Comparison of ENCODE assay signal across 8 cellular contexts in genomic region chr11:9015677-9016076, GRCh38. TPM values are rescaled to one million over a fixed set of nuclear protein-coding genes. Genes with fewer than 3 reads are reported as not detected.
DNase-seq lines count a peak whose midpoint lies in the region; ATAC-seq and TF ChIP-seq lines count a peak whose summit lies in the region.

No MANE protein-coding gene starts in this region.

- POLR2A ChIA-PET in WTC11 (lab: Charles Lee), result interaction anchor here (0.5 kb wide), 1 partner anchor 20 kb away, joined by 4 read pairs; no protein-coding TSS in a partner anchor

- peaks cover 7% of the 10 kb centered on the region for H3K9me3 Mint-ChIP-seq in WTC11
- H3K9me3 Mint-ChIP-seq in central memory CD8-positive, alpha-beta T cell, result no peaks in the 10 kb centered on the region

- H3K27ac Mint-ChIP-seq in WTC11, result no peak overlapping the region
- H3K27ac Mint-ChIP-seq in central memory CD8-positive, alpha-beta T cell (ENCODE audit: low read depth), result no peak overlapping the region

- CTCF ChIA-PET in WTC11 (lab: Charles Lee), result interaction anchor here (0.5 to 5.8 kb wide), 51 partner anchors 9 to 733 kb away, joined by 3 to 88 read pairs (median 5); partner anchors contain the start of genes NRIP3, SCUBE2 and TMEM9B

- peak; percentile 13 for TF ChIP-seq CTCF in GM12801 (IDR thresholded peaks at IDR 0.05; ENCODE audit: extremely low read depth, insufficient read length)
- TF ChIP-seq CTCF in WTC11 (IDR thresholded peaks at IDR 0.05), result peak; percentile 80

- peaks cover 4% of the 10 kb centered on the region for H3K36me3 Mint-ChIP-seq in WTC11
- no peaks in the 10 kb centered on the region for H3K36me3 Mint-ChIP-seq in central memory CD8-positive, alpha-beta T cell (ENCODE audit: insufficient read depth)

- H3K27me3 Mint-ChIP-seq in WTC11 (ENCODE audit: low read depth), result no peaks in the 10 kb centered on the region; the same call in 1 of the 2 replicates
- peaks cover 9% of the 10 kb centered on the region for H3K27me3 Mint-ChIP-seq in central memory CD8-positive, alpha-beta T cell

- peak; percentile 62 for ATAC-seq in HG02852 (IDR thresholded peaks at IDR 0.05; ENCODE audit: unreplicated experiment)
- peak; percentile 96 for ATAC-seq in WTC11
- ATAC-seq in central memory CD8-positive, alpha-beta T cell (replicated peaks; ENCODE audit: extremely low read depth, poor library complexity, severe bottlenecking), result no peak
- ATAC-seq in GM18519 (IDR thresholded peaks at IDR 0.05; ENCODE audit: low FRiP score, unreplicated experiment), result no peak

- DNase-seq in NCI-H2196 (lab: John Stamatoyannopoulos, UW; ENCODE audit: unreplicated experiment), result peak; percentile 87
- peak; percentile 70 for DNase-seq in WTC11 (ENCODE audit: low spot score)
- DNase-seq in central memory CD8-positive, alpha-beta T cell (ENCODE audit: low spot score in 2 of 2), result peak; percentile 23 to 32
- peak; percentile 80 for DNase-seq in kidney tubule cell (ENCODE audit: low spot score)
- DNase-seq in stimulated activated CD4-positive, alpha-beta T cell treated with anti-CD3 and anti-CD28 coated beads, Interleukin-4, amount 100 ng/mL, for 1 hour, result peak; percentile 23

- no peak overlapping the region for H3K4me3 Mint-ChIP-seq in WTC11
- H3K4me3 Mint-ChIP-seq in central memory CD8-positive, alpha-beta T cell, result no peak overlapping the region

- peaks cover 4% of the 10 kb centered on the region for H3K4me1 Mint-ChIP-seq in WTC11
- peaks cover 7% of the 10 kb centered on the region for H3K4me1 Mint-ChIP-seq in central memory CD8-positive, alpha-beta T cell

TF ChIP-seq in WTC11, 78 proteins besides CTCF, POLR2A, EP300 and RAD21:
- TF ChIP-seq, protein P1, sequence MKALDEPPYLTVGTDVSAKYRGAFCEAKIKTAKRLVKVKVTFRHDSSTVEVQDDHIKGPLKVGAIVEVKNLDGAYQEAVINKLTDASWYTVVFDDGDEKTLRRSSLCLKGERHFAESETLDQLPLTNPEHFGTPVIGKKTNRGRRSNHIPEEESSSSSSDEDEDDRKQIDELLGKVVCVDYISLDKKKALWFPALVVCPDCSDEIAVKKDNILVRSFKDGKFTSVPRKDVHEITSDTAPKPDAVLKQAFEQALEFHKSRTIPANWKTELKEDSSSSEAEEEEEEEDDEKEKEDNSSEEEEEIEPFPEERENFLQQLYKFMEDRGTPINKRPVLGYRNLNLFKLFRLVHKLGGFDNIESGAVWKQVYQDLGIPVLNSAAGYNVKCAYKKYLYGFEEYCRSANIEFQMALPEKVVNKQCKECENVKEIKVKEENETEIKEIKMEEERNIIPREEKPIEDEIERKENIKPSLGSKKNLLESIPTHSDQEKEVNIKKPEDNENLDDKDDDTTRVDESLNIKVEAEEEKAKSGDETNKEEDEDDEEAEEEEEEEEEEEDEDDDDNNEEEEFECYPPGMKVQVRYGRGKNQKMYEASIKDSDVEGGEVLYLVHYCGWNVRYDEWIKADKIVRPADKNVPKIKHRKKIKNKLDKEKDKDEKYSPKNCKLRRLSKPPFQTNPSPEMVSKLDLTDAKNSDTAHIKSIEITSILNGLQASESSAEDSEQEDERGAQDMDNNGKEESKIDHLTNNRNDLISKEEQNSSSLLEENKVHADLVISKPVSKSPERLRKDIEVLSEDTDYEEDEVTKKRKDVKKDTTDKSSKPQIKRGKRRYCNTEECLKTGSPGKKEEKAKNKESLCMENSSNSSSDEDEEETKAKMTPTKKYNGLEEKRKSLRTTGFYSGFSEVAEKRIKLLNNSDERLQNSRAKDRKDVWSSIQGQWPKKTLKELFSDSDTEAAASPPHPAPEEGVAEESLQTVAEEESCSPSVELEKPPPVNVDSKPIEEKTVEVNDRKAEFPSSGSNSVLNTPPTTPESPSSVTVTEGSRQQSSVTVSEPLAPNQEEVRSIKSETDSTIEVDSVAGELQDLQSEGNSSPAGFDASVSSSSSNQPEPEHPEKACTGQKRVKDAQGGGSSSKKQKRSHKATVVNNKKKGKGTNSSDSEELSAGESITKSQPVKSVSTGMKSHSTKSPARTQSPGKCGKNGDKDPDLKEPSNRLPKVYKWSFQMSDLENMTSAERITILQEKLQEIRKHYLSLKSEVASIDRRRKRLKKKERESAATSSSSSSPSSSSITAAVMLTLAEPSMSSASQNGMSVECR (CRISPR knock-in tag; IDR thresholded peaks at IDR 0.05; ENCODE audit: borderline replicate concordance), result no peak
- TF ChIP-seq STAT6 (CRISPR knock-in tag; conservative IDR thresholded peaks at IDR 0.05; ENCODE audit: low read depth) (no peak), NFATC4 (CRISPR knock-in tag; IDR thresholded peaks at IDR 0.05) (no peak), HMGA2 (CRISPR knock-in tag; IDR thresholded peaks at IDR 0.05) (no peak), ZNF416 (CRISPR knock-in tag; IDR thresholded peaks at IDR 0.05) (no peak), KAT7 (CRISPR knock-in tag; IDR thresholded peaks at IDR 0.05; ENCODE audit: borderline replicate concordance) (no peak), MXD4 (CRISPR knock-in tag; IDR thresholded peaks at IDR 0.05; ENCODE audit: borderline replicate concordance) (no peak), ETV6 (CRISPR knock-in tag; IDR thresholded peaks at IDR 0.05) (no peak), CREB1 (CRISPR knock-in tag; IDR thresholded peaks at IDR 0.05) (no peak), NFYB (CRISPR knock-in tag; conservative IDR thresholded peaks at IDR 0.05; ENCODE audit: low read depth) (no peak)
- TF ChIP-seq, protein P2, sequence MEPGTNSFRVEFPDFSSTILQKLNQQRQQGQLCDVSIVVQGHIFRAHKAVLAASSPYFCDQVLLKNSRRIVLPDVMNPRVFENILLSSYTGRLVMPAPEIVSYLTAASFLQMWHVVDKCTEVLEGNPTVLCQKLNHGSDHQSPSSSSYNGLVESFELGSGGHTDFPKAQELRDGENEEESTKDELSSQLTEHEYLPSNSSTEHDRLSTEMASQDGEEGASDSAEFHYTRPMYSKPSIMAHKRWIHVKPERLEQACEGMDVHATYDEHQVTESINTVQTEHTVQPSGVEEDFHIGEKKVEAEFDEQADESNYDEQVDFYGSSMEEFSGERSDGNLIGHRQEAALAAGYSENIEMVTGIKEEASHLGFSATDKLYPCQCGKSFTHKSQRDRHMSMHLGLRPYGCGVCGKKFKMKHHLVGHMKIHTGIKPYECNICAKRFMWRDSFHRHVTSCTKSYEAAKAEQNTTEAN (CRISPR knock-in tag; IDR thresholded peaks at IDR 0.05), result no peak

RNA-seq across cellular contexts. Expression of gene NRIP3, which starts 11.9 kb away (rescaled TPM):
- total RNA-seq in WTC11 (2021), result 3.9 to 4.5 TPM (median 4.4 TPM) in 3 replicates

RNA-seq across cellular contexts. Expression of gene TMEM9B, which starts 51.4 kb away (rescaled TPM):
- 8.7 to 10.2 TPM (median 8.9 TPM) in 3 replicates for total RNA-seq in WTC11 (2021)

Comparison
In these comparisons a context has a peak if more than half of its experiments do, and no peak if none do; other contexts are left out.
1. ATAC-seq: peak in HG02852 (single experiment) and WTC11 (single experiment); none in central memory CD8-positive, alpha-beta T cell (single experiment) and GM18519 (single experiment).
2. DNase-seq: peak in every context shown above with its lines; median percentile 87 in NCI-H2196; 80 in kidney tubule cell; 70 in WTC11; 28 in central memory CD8-positive, alpha-beta T cell; 23 in stimulated activated CD4-positive, alpha-beta T cell treated with anti-CD3 and anti-CD28 coated beads, Interleukin-4, amount 100 ng/mL, for 1 hour.